Comparison of ENCODE assay signal across 1 cellular context in genomic region chr15:31396881-31397560, GRCh38.
TF ChIP-seq lines count a peak whose summit lies in the region.

No MANE protein-coding gene starts in this region.

TF ChIP-seq in GM12878, 131 proteins besides CTCF, POLR2A, EP300 and RAD21 (continued from another document):
- TF ChIP-seq ZNF592 (IDR thresholded peaks at IDR 0.05) (no peak), FOS (IDR thresholded peaks at IDR 0.05; ENCODE audit: borderline replicate concordance, extremely low read depth, insufficient read length) (no peak), FOXK2 (IDR thresholded peaks at IDR 0.05) (no peak), SMAD1 (IDR thresholded peaks at IDR 0.05; ENCODE audit: low read depth, partially characterized antibody) (no peak), ZBED1 (IDR thresholded peaks at IDR 0.05; ENCODE audit: borderline replicate concordance) (no peak), HSF1 (IDR thresholded peaks at IDR 0.05; ENCODE audit: low read depth, low read length) (no peak), E2F4 (IDR thresholded peaks at IDR 0.05; ENCODE audit: low read depth, low read length) (no peak), WRNIP1 (IDR thresholded peaks at IDR 0.05; ENCODE audit: borderline replicate concordance, low read depth, low read length) (no peak)
